13 cellular contexts compared by ENCODE assay signal in the genomic region with DNA sequence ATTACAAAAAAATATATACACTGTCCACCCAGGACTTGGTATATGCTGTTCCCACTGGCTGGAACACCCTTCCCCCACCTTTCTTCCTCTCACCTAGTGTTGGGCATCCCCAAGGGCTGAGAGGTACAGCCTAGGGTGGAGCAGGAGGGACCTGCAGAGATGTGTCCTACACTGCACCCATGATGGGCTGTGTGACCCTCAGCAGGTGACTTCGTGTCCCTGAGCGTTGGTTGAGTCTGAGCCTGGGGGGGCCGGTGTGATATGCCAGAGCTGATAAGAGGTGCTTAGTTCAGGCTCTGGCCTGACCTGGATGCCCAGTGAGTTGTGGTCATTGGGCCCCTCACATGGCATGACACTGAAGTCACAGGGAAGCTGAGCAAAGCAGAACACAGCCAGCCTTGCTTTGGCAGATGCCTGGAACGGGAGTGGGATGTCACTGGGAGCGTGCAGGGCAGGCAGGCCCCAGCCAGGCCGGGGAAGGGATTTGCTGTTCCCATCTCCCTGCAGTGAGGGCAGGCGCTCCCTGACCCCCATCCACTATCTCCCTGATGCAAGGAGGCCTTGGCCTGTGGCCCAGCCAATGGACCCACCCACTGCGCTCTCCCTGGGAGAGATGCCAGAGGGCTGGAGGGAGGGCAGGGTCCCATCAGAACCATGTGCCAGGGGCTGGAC.
DNase-seq lines count a peak whose midpoint lies in the region; ATAC-seq, FAIRE-seq and TF ChIP-seq lines count a peak whose summit lies in the region.
"Had no signal": no experiment of that assay in that cellular context is flagged by ENCODE, and none has a peak within 500 bp of the region (broad histone marks: within the 10 kb centered on the region; RNA-seq: fewer than 3 reads in every experiment).

No MANE protein-coding gene starts in this region.

- H3K4me3 Mint-ChIP-seq in WTC11 (no peak overlapping the region), immature natural killer cell (no peak overlapping the region)
- no peak overlapping the region for H3K4me3 Mint-ChIP-seq in activated CD4-positive, alpha-beta T cell treated with anti-CD3 and anti-CD28 coated beads for 36 hours
- H3K4me3 Mint-ChIP-seq: dendritic cell treated with granulocyte-macrophage colony-stimulating factor and Interleukin-4, amounts not matched to agents 40 ng/mL and 50 ng/mL, for 4 days had no signal

- CTCF ChIA-PET in WTC11 (lab: Charles Lee) = no interaction called here
- CTCF ChIA-PET in activated CD4-positive, alpha-beta T cell treated with anti-CD3 and anti-CD28 coated beads for 36 hours (lab: Charles Lee) = no interaction called here

- POLR2A ChIA-PET in WTC11 (lab: Charles Lee) = no interaction called here
- POLR2A ChIA-PET in activated CD4-positive, alpha-beta T cell treated with anti-CD3 and anti-CD28 coated beads for 36 hours (lab: Charles Lee) = no interaction called here

- TF ChIP-seq CTCF in WTC11 (IDR thresholded peaks at IDR 0.05) (no peak), fibroblast of the aortic adventitia (IDR thresholded peaks at IDR 0.05; ENCODE audit: insufficient read depth, low read length) (no peak), thyroid gland (IDR thresholded peaks at IDR 0.05) (no peak), D721Med (IDR thresholded peaks at IDR 0.05; ENCODE audit: insufficient read depth, missing control alignments) (no peak)

- no peaks in the 10 kb centered on the region; the same call in 1 of the 2 replicates for H3K27me3 Mint-ChIP-seq in WTC11 (ENCODE audit: low read depth)
- peaks cover 0 to 4% (median 3%) of the 10 kb centered on the region in 3 donors for H3K27me3 Mint-ChIP-seq in immature natural killer cell (ENCODE audit: low read depth in 3 of 3)
- H3K27me3 Mint-ChIP-seq in activated CD4-positive, alpha-beta T cell treated with anti-CD3 and anti-CD28 coated beads for 36 hours = peaks cover 5% of the 10 kb centered on the region
- H3K27me3 Mint-ChIP-seq: dendritic cell treated with granulocyte-macrophage colony-stimulating factor and Interleukin-4, amounts not matched to agents 40 ng/mL and 50 ng/mL, for 4 days had no signal

- TF ChIP-seq POLR2A in thyroid gland (IDR thresholded peaks at IDR 0.05) = no peak

- H3K9me3 Mint-ChIP-seq in WTC11 (peaks cover 11% of the 10 kb centered on the region), immature natural killer cell (peaks cover 0 to 2% (median under 1%) of the 10 kb centered on the region in 6 donors)
- peaks cover 2% of the 10 kb centered on the region for H3K9me3 Mint-ChIP-seq in activated CD4-positive, alpha-beta T cell treated with anti-CD3 and anti-CD28 coated beads for 36 hours (ENCODE audit: low read depth)

- H3K36me3 Mint-ChIP-seq in WTC11 = peaks cover 13% of the 10 kb centered on the region
- H3K36me3 Mint-ChIP-seq in immature natural killer cell = no peaks in the 10 kb centered on the region
- H3K36me3 Mint-ChIP-seq in activated CD4-positive, alpha-beta T cell treated with anti-CD3 and anti-CD28 coated beads for 36 hours (ENCODE audit: low read depth) = peaks cover 3% of the 10 kb centered on the region

- no peak overlapping the region for H3K27ac Mint-ChIP-seq in WTC11
- no peak overlapping the region for H3K27ac Mint-ChIP-seq in immature natural killer cell
- no peak overlapping the region for H3K27ac Mint-ChIP-seq in activated CD4-positive, alpha-beta T cell treated with anti-CD3 and anti-CD28 coated beads for 36 hours
- H3K27ac Mint-ChIP-seq: dendritic cell treated with granulocyte-macrophage colony-stimulating factor and Interleukin-4, amounts not matched to agents 40 ng/mL and 50 ng/mL, for 4 days had no signal

- DNase-seq in WTC11 (ENCODE audit: low spot score) (no peak), fibroblast of the aortic adventitia (ENCODE audit: low read depth) (peak; percentile 66), lung microvascular endothelial cell (ENCODE audit: low read depth in 2 of 2) (peak; percentile 28 to 73), thyroid gland (peak; percentile 20 to 32), D721Med (ENCODE audit: insufficient read length, low spot score) (no peak), immature natural killer cell (no peak)
- DNase-seq in activated CD4-positive, alpha-beta T cell treated with anti-CD3 and anti-CD28 coated beads for 36 hours = no peak
- DNase-seq: activated CD4-positive, alpha-beta T cell treated with anti-CD3 and anti-CD28 coated beads, Interleukin-2, amount 50 U/mL, for 4 hours; activated naive CD4-positive, alpha-beta T cell; NCI-H187 treated with DMSO at 0.1 percent for 48 hours; stimulated activated CD4-positive, alpha-beta T cell treated with anti-CD3 and anti-CD28 coated beads, Interleukin-15, amount 100 ng/mL, for 24 hours had no signal

- intact Hi-C loops in thyroid gland (cut with DNase I) = no loop called here
- intact Hi-C loops in activated CD4-positive, alpha-beta T cell treated with anti-CD3 and anti-CD28 coated beads for 36 hours (cut with DNase I, micrococcal nuclease) = no loop called here

- ATAC-seq in WTC11 = 0 out of 2 replicates have a peak, but pooled peaks have one; percentile 11
- no peak for ATAC-seq in HG03097 (IDR thresholded peaks at IDR 0.05; ENCODE audit: low FRiP score, unreplicated experiment)
- no peak for ATAC-seq in activated CD4-positive, alpha-beta T cell treated with anti-CD3 and anti-CD28 coated beads for 36 hours

- H3K4me3 ChIP-seq in fibroblast of the aortic adventitia (ENCODE audit: low read depth, low read length) (no peak overlapping the region), thyroid gland (replicated peaks in 1 of 3) (no peak overlapping the region)

- no peak for FAIRE-seq in D721Med (lab: Jason Lieb, UNC)

- H3K4me1 Mint-ChIP-seq in WTC11 = peaks cover 27% of the 10 kb centered on the region
- no peaks in the 10 kb centered on the region for H3K4me1 Mint-ChIP-seq in immature natural killer cell
- H3K4me1 Mint-ChIP-seq in activated CD4-positive, alpha-beta T cell treated with anti-CD3 and anti-CD28 coated beads for 36 hours = no peaks in the 10 kb centered on the region

- 40 to 52% methylated on average over 5 to 8 of the region's 8 CpGs for WGBS in thyroid gland, 2 donors

- no peaks in the 10 kb centered on the region for H3K9me3 ChIP-seq in thyroid gland

- H3K36me3 ChIP-seq in thyroid gland = no peaks in the 10 kb centered on the region

- H3K4me1 ChIP-seq in thyroid gland = peaks cover 0 to 7% of the 10 kb centered on the region in 2 donors

- H3K27me3 ChIP-seq in thyroid gland = no peaks in the 10 kb centered on the region

- H3K27ac ChIP-seq in thyroid gland = no peak overlapping the region

TF ChIP-seq in WTC11, 78 proteins besides CTCF, POLR2A, EP300 and RAD21:
- TF ChIP-seq GTF2I (CRISPR knock-in tag; conservative IDR thresholded peaks at IDR 0.05) = no peak
- TF ChIP-seq GABPB1 (CRISPR knock-in tag; IDR thresholded peaks at IDR 0.05) = 0 out of 2 replicates have a peak, but pooled peaks have one; percentile 32

Comparison
In these comparisons a context has a peak if more than half of its experiments do, and no peak if none do; other contexts are left out.
1. DNase-seq: peak in fibroblast of the aortic adventitia (single experiment), lung microvascular endothelial cell (2 of 2) and thyroid gland (2 of 2); none in WTC11 (single experiment), D721Med (single experiment), immature natural killer cell (0 of 3) and activated CD4-positive, alpha-beta T cell treated with anti-CD3 and anti-CD28 coated beads for 36 hours (single experiment).